Comparison of ENCODE assay signal across 29 cellular contexts in the genomic region with DNA sequence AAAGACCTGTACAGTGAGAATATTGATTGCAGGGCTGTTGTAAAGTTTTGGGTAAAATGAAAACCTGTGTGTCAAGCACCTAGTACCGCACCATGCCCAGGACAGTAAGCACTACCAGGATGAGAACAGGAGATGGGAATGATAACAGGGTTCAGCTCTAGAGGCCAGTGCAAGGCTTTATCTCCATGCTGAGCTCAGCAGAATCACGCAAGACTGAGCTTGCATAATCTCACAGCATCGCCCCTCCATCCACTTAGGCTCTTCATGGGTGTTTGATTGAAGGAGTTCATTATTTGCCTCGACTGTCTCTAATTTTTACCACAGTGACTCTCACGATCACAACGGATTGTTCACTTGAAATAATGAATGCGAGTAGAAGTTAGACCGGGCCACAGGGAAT. TPM values are rescaled to one million over a fixed set of nuclear protein-coding genes. Genes with fewer than 3 reads are reported as not detected.
DNase-seq lines count a peak whose midpoint lies in the region; ATAC-seq, FAIRE-seq and TF ChIP-seq lines count a peak whose summit lies in the region.
"Had no signal": no experiment of that assay in that cellular context is flagged by ENCODE, and none has a peak within 500 bp of the region (broad histone marks: within the 10 kb centered on the region; RNA-seq: fewer than 3 reads in every experiment).

No MANE protein-coding gene starts in this region.

- H3K4me1 ChIP-seq in A549 (no peaks in the 10 kb centered on the region), IMR-90 (ENCODE audit: control insufficient read depth, insufficient read depth, low read length) (no peaks in the 10 kb centered on the region), H1 (replicated peaks in 1 of 4; ENCODE audit: control insufficient read depth in 3 of 4, insufficient read depth in 4 of 4, low read length in 3 of 4) (peaks cover 0 to 7% (median 6%) of the 10 kb centered on the region in 4 experiments; a peak in 5 of 7 replicates), parathyroid adenoma (peaks cover 3% of the 10 kb centered on the region)
- H3K4me1 ChIP-seq: BE2C, BLaER1 had no signal

- dilution Hi-C loops in IMR-90 (cut with HindIII; ENCODE audit: low sequenced_read_pairs, unreplicated experiment) = no loop called here

- H3K56ac ChIP-seq in IMR-90 (ENCODE audit: extremely low read depth, insufficient read depth, low read length) = no peak overlapping the region
- H3K56ac ChIP-seq in H1 (replicated peaks; ENCODE audit: insufficient read length, low read depth, low read length) = no peak overlapping the region

- H2AFZ ChIP-seq in IMR-90 (replicated peaks; ENCODE audit: low read length, poor library complexity) (no peak overlapping the region), H1 (ENCODE audit: low read length) (no peak overlapping the region), parathyroid adenoma (no peak overlapping the region)

- H3K27me3 ChIP-seq in IMR-90 (ENCODE audit: control insufficient read depth, insufficient read depth, low read length) (no peaks in the 10 kb centered on the region), H1 (replicated peaks in 1 of 4; ENCODE audit: control insufficient read depth in 3 of 4, extremely low read depth in 1 of 4, insufficient read depth in 3 of 4, low read length in 3 of 4) (no peaks in the 10 kb centered on the region), parathyroid adenoma (ENCODE audit: control insufficient read depth, insufficient read depth, low read length) (no peaks in the 10 kb centered on the region)
- H3K27me3 ChIP-seq: BLaER1 had no signal

- TF ChIP-seq CTCF in A549 (IDR thresholded peaks at IDR 0.05) (no peak), IMR-90 (conservative IDR thresholded peaks at IDR 0.05; ENCODE audit: low read depth, low read length) (no peak), H1 (IDR thresholded peaks at IDR 0.05; ENCODE audit: control extremely low read depth in 1 of 3, insufficient read depth in 1 of 3, low read depth in 1 of 3, low read length in 3 of 3) (no peak), parathyroid adenoma (IDR thresholded peaks at IDR 0.05) (no peak)

- DNase-seq in A549 (ENCODE audit: low read depth in 1 of 2, low spot score in 1 of 2) = no peak
- DNase-seq in IMR-90 = no peak
- peak in 1 of 2 experiments; percentile 10 for DNase-seq in H1 (ENCODE audit: low read depth in 1 of 2, low spot score in 2 of 2)
- DNase-seq in NOMO-1 treated with DMSO at 0.1 percent for 48 hours (lab: John Stamatoyannopoulos, UW; ENCODE audit: unreplicated experiment) = no peak
- no peak for DNase-seq in AML-193 (lab: John Stamatoyannopoulos, UW)
- no peak for DNase-seq in amniotic stem cell (lab: John Stamatoyannopoulos, UW)
- DNase-seq: 8988T; BE2C; C1 segment of cervical spinal cord; CD4-positive, alpha-beta memory T cell; CD4-positive, CD25-positive, alpha-beta regulatory T cell; CD8-positive, alpha-beta memory T cell; COR-L47; DMS 273 treated with DMSO at 0.1 percent for 48 hours; DMS153; DMS53; DMS79; DND-41; EL; GDM1 had no signal

- TF ChIP-seq RAD21 in A549 (conservative IDR thresholded peaks at IDR 0.05 in 1 of 2, IDR thresholded peaks at IDR 0.05 in 1 of 2) (no peak), IMR-90 (IDR thresholded peaks at IDR 0.05; ENCODE audit: low read length) (no peak), H1 (IDR thresholded peaks at IDR 0.05 in 1 of 2, conservative IDR thresholded peaks at IDR 0.05 in 1 of 2; ENCODE audit: low read depth in 2 of 2, low read length in 2 of 2) (no peak)

- H3K9ac ChIP-seq in IMR-90 (ENCODE audit: low read depth, low read length) (no peak overlapping the region), H1 (replicated peaks in 1 of 4; ENCODE audit: extremely low read depth in 1 of 4, low read depth in 3 of 4, low read length in 3 of 4) (no peak overlapping the region), parathyroid adenoma (no peak overlapping the region)
- H3K9ac ChIP-seq: BLaER1 had no signal

- H3K79me2 ChIP-seq in H1 (ENCODE audit: control insufficient read depth in 1 of 2, insufficient read depth in 2 of 2, low read length in 2 of 2) (no peaks in the 10 kb centered on the region), parathyroid adenoma (no peaks in the 10 kb centered on the region)

- FAIRE-seq in A549 (lab: Jason Lieb, UNC) = no peak
- FAIRE-seq in H1 (lab: Jason Lieb, UNC) = no peak
- FAIRE-seq: A204.1, GM12878, GM12892, GM18507 had no signal

- H3K4me3 ChIP-seq in A549 (no peak overlapping the region), IMR-90 (ENCODE audit: insufficient read depth, low read depth, low read length) (no peak overlapping the region), H1 (ENCODE audit: extremely low read depth in 1 of 4, insufficient read depth in 2 of 4, low read depth in 3 of 4, low read length in 4 of 4) (no peak overlapping the region), parathyroid adenoma (ENCODE audit: low read depth, low read length) (no peak overlapping the region)
- H3K4me3 ChIP-seq: BLaER1, GM12878 had no signal

- H4K8ac ChIP-seq in IMR-90 (ENCODE audit: low read depth in 2 of 2, low read length in 2 of 2) (no peak overlapping the region), H1 (ENCODE audit: extremely low read depth, insufficient read depth, low read length) (no peak overlapping the region)

- H4K91ac ChIP-seq in IMR-90 (ENCODE audit: insufficient read depth, low read depth, low read length) (no peak overlapping the region), H1 (replicated peaks; ENCODE audit: insufficient read length, low read length) (no peak overlapping the region)

- POLR2A ChIA-PET in A549 (lab: Yijun Ruan, JAX) (no interaction called here), IMR-90 (lab: Charles Lee; ENCODE audit: unreplicated experiment) (no interaction called here), H1 (lab: Charles Lee; ENCODE audit: partially characterized antibody) (no interaction called here)

- H3K9me1 ChIP-seq in IMR-90 (ENCODE audit: insufficient read depth, low read length) = no peaks in the 10 kb centered on the region

- no peak overlapping the region for H2BK120ac ChIP-seq in IMR-90 (ENCODE audit: low read depth, low read length)
- no peak overlapping the region for H2BK120ac ChIP-seq in H1 (replicated peaks; ENCODE audit: low read depth, low read length)

- H3K18ac ChIP-seq in IMR-90 (ENCODE audit: low read depth, low read length) = no peak overlapping the region
- no peak overlapping the region for H3K18ac ChIP-seq in H1 (ENCODE audit: extremely low read depth, low read length)

- no peak overlapping the region for H3K4me2 ChIP-seq in A549
- no peak overlapping the region for H3K4me2 ChIP-seq in IMR-90 (ENCODE audit: low read depth, low read length)
- no peak overlapping the region for H3K4me2 ChIP-seq in H1 (ENCODE audit: insufficient read depth in 1 of 2, low read depth in 2 of 2, low read length in 2 of 2)
- H3K4me2 ChIP-seq in parathyroid adenoma (ENCODE audit: low read length) = peak overlapping the region; percentile 10
- H3K4me2 ChIP-seq: BLaER1 had no signal

- H2BK20ac ChIP-seq in IMR-90 (ENCODE audit: low read depth, low read length) = no peak overlapping the region
- H2BK20ac ChIP-seq in H1 (ENCODE audit: low read length) = no peak overlapping the region

- WGBS in A549 (ENCODE audit: missing lambda C conversion rate) = 44% methylated on average over 8 of the region's 8 CpGs
- no CpG with 5 or more reads among the region's 8 CpGs for WGBS in IMR-90 (ENCODE audit: extremely low coverage in 2 of 2, insufficient read length in 1 of 2), 2 experiments
- WGBS in H1 (ENCODE audit: extremely low coverage in 1 of 2, insufficient coverage in 1 of 2, insufficient read length in 1 of 2, insufficient replicate concordance in 2 of 2, low coverage in 1 of 2, low lambda C conversion rate in 2 of 2, missing lambda C conversion rate in 1 of 2), 2 experiments = 92% methylated on average over 8 of the region's 8 CpGs; no CpG with 5 or more reads in 1 of the 2 experiments

- no peak overlapping the region for H2AK9ac ChIP-seq in IMR-90 (replicated peaks; ENCODE audit: low read depth, low read length, poor library complexity)

- H4K5ac ChIP-seq in IMR-90 (ENCODE audit: low read depth, low read length) = no peak overlapping the region
- H4K5ac ChIP-seq in H1 (ENCODE audit: insufficient read length, low read depth, low read length) = no peak overlapping the region

- H3K14ac ChIP-seq in IMR-90 (replicated peaks; ENCODE audit: low read depth, low read length) = no peak overlapping the region
- no peak overlapping the region for H3K14ac ChIP-seq in H1 (ENCODE audit: insufficient read length)

- no peaks in the 10 kb centered on the region for H3K36me3 ChIP-seq in IMR-90 (ENCODE audit: control insufficient read depth, insufficient read depth, low read length)
- no peaks in the 10 kb centered on the region for H3K36me3 ChIP-seq in H1 (ENCODE audit: control insufficient read depth in 2 of 4, insufficient read depth in 4 of 4, low read length in 3 of 4)
- H3K36me3 ChIP-seq in parathyroid adenoma (ENCODE audit: control insufficient read depth, insufficient read depth, low read length) = no peaks in the 10 kb centered on the region
- H3K36me3 ChIP-seq: BE2C, BLaER1 had no signal

- no peaks in the 10 kb centered on the region; the same call in 1 of the 2 replicates for H3K23me2 ChIP-seq in H1 (ENCODE audit: low read depth, low read length)

- no peak overlapping the region for H2BK15ac ChIP-seq in IMR-90 (ENCODE audit: low read depth, low read length)
- H2BK15ac ChIP-seq in H1 (ENCODE audit: low read length) = no peak overlapping the region

- ATAC-seq in A549 (no peak), IMR-90 (ENCODE audit: low read depth) (no peak)
- ATAC-seq: GM12878 had no signal

- no peak overlapping the region for H3K23ac ChIP-seq in IMR-90 (ENCODE audit: low read depth, low read length)
- no peak overlapping the region for H3K23ac ChIP-seq in H1 (ENCODE audit: insufficient read length)

- H3K4ac ChIP-seq in IMR-90 (ENCODE audit: low read depth, low read length) (no peak overlapping the region), H1 (replicated peaks; ENCODE audit: insufficient read length, low read depth, low read length) (no peak overlapping the region)

- TF ChIP-seq POLR2A in A549 (IDR thresholded peaks at IDR 0.05; ENCODE audit: low read length) (no peak), IMR-90 (IDR thresholded peaks at IDR 0.05; ENCODE audit: low read depth, low read length) (no peak), H1 (IDR thresholded peaks at IDR 0.05; ENCODE audit: control extremely low read depth in 1 of 2, low read depth in 2 of 2, low read length in 2 of 2) (no peak)

- H3K27ac ChIP-seq in A549 (no peak overlapping the region), IMR-90 (ENCODE audit: insufficient read depth, low read length) (no peak overlapping the region), H1 (ENCODE audit: low read depth, low read length) (no peak overlapping the region), parathyroid adenoma (no peak overlapping the region)
- H3K27ac ChIP-seq: BLaER1 had no signal

- H2BK12ac ChIP-seq in H1 (ENCODE audit: low read depth, low read length) = no peak overlapping the region

- H2AK5ac ChIP-seq in IMR-90 (ENCODE audit: low read depth, low read length) = no peak overlapping the region
- H2AK5ac ChIP-seq in H1 (ENCODE audit: low read depth, low read length) = no peak overlapping the region

- no peaks in the 10 kb centered on the region for H4K20me1 ChIP-seq in IMR-90 (ENCODE audit: insufficient read depth, low read length)
- H4K20me1 ChIP-seq in H1 (replicated peaks in 1 of 2; ENCODE audit: control insufficient read depth in 1 of 2, insufficient read depth in 2 of 2, low read length in 2 of 2) = no peaks in the 10 kb centered on the region
- H4K20me1 ChIP-seq: BLaER1 had no signal

- no TSS peak for BruUV-seq in IMR-90 (replicated peaks; lab: Mats Ljungman, UMichigan)

- H3K79me1 ChIP-seq in IMR-90 (ENCODE audit: low read depth in 1 of 2, low read length in 2 of 2) (no peaks in the 10 kb centered on the region), H1 (ENCODE audit: low read depth, low read length) (no peaks in the 10 kb centered on the region)

- H2BK5ac ChIP-seq in IMR-90 (ENCODE audit: low read depth, low read length, poor library complexity, severe bottlenecking) (no peak overlapping the region), H1 (ENCODE audit: low read depth, low read length) (no peak overlapping the region)

- intact Hi-C loops in IMR-90 (cut with micrococcal nuclease) = no loop called here

- in situ Hi-C loops in IMR-90 (cut with MboI; ENCODE audit: low sequenced_read_pairs) = no loop called here

- CTCF ChIA-PET in A549 (lab: Yijun Ruan, JAX) = no interaction called here
- CTCF ChIA-PET in IMR-90 (lab: Yijun Ruan, JAX) = no interaction called here
- CTCF ChIA-PET in H1 (lab: Charles Lee; ENCODE audit: partially characterized antibody) = interaction anchor here (0.9 kb wide), 1 partner anchor 245 kb away, joined by 3 read pairs; no protein-coding TSS in a partner anchor

- H3K9me3 ChIP-seq in A549 = no peaks in the 10 kb centered on the region
- H3K9me3 ChIP-seq in IMR-90 (ENCODE audit: control insufficient read depth, insufficient read depth, low read length) = peaks cover 3% of the 10 kb centered on the region
- no peaks in the 10 kb centered on the region for H3K9me3 ChIP-seq in H1 (ENCODE audit: insufficient read depth in 2 of 2, low read depth in 1 of 2, low read length in 1 of 2)
- H3K9me3 ChIP-seq in parathyroid adenoma (ENCODE audit: control insufficient read depth, low read length) = no peaks in the 10 kb centered on the region
- H3K9me3 ChIP-seq: BE2C, BLaER1 had no signal

- TF ChIP-seq EP300 in A549 (IDR thresholded peaks at IDR 0.05) (no peak), H1 (IDR thresholded peaks at IDR 0.05; ENCODE audit: borderline replicate concordance in 1 of 2, low read depth in 2 of 2, low read length in 2 of 2) (no peak)

RNA-seq across cellular contexts. Expression of gene ATP13A5, which starts 2.9 kb away (rescaled TPM):
- polyA plus RNA-seq in A549 (2011; rRNA removed) (not detected in 2 replicates), A549 (2017; fragmentation: RNase III; extraction: RNeasy Plus Mini Kit Qiagen cat#74134 plus additional on column Dnase treatment) (not detected in 3 replicates), IMR-90 (2012; rRNA removed) (not detected in 2 replicates), H1 (2011; rRNA removed) (not detected in 2 replicates)
- not detected in 2 replicates for polyA plus RNA-seq in A549 (2012; cell fraction: cytosol; rRNA removed)
- not detected in 2 replicates for polyA plus RNA-seq in A549 (2012; cell fraction: nucleus; rRNA removed)
- not detected in 2 replicates for polyA minus RNA-seq in A549 (2011; rRNA and poly(A)+ RNA removed)
- not detected in 2 replicates for total RNA-seq in IMR-90 (2012; rRNA removed)
- polyA plus RNA-seq in IMR-90 (2012; cell fraction: cytosol; rRNA removed) = not detected in 2 replicates
- polyA plus RNA-seq in IMR-90 (2012; cell fraction: nucleus; rRNA removed; ENCODE audit: low replicate concordance) = not detected in 2 replicates
- total RNA-seq in H1 (2021; fragmentation: NEBNext Ultra II Directional; extraction: Animal tissue kit (Norgen Biotek cat#: 25700)) = not detected in 2 replicates
- not detected for polyA plus RNA-seq in H1 (2011; cell fraction: cytosol; rRNA removed)
- not detected for polyA plus RNA-seq in H1 (2011; cell fraction: nucleus; rRNA removed)
- polyA plus RNA-seq in H1 (2012, experiment 1 of 2) = not detected in 4 replicates
- not detected for polyA plus RNA-seq in H1 (2012, experiment 2 of 2)
- polyA plus RNA-seq in H1 (2013, experiment 1 of 2) = not detected
- polyA plus RNA-seq in H1 (2013, experiment 2 of 2) = not detected
- not detected in 2 replicates for polyA minus RNA-seq in H1 (2011; rRNA and poly(A)+ RNA removed)
- not detected for polyA minus RNA-seq in H1 (2011; cell fraction: cytosol; rRNA and poly(A)+ RNA removed)
- polyA minus RNA-seq in H1 (2011; cell fraction: nucleus; rRNA and poly(A)+ RNA removed) = not detected
- total RNA-seq: CD4-positive, alpha-beta memory T cell; CD4-positive, CD25-positive, alpha-beta regulatory T cell; CD8-positive, alpha-beta memory T cell; Daoy; G401; GM12878 had no signal
- polyA plus RNA-seq: CD14-positive monocyte; CD4-positive, alpha-beta memory T cell; CD4-positive, CD25-positive, alpha-beta regulatory T cell; CD8-positive, alpha-beta memory T cell; GM12878 had no signal

Comparison
In these comparisons a context has a peak if more than half of its experiments do, and no peak if none do; other contexts are left out.
1. Of the 18 proteins assayed by ChIP-seq in both H1 and A549: peak only in H1: none; only in A549: none; in both: MAFK; in neither: 17.